Comparison of ENCODE assay signal across 1 cellular context in the genomic region with DNA sequence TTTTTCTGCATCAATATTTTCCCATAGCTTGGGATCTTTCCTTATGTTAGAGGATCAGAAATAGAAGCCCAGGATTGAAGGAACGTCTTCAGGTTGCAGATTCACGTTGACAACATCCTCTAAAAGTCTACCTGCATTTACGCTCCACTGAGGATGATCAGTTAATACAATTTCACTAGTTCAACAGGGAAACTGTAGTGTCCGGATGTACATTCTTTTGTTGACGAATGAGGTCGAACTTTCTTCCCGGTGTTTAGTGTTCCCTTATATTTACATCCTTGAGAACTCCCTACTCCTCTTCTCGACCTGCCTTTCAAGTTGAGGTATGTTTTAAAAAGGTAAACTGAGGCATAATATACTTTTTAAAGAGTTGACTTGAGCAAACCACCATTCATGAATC.
A peak's percentile ranks its signal among the peaks of the same experiment; 100 is the strongest.
TF ChIP-seq lines count a peak whose summit lies in the region.

No MANE protein-coding gene starts in this region.

TF ChIP-seq in GM12878, 131 proteins besides CTCF, POLR2A, EP300 and RAD21:
- no peak for TF ChIP-seq STAT1 (conservative IDR thresholded peaks at IDR 0.05)
- peak; percentile 54; the same call in 1 of the 2 replicates for TF ChIP-seq SMARCA5 (IDR thresholded peaks at IDR 0.05)
TF ChIP-seq in GM12878: peak in this region for 1.
